Comparison of ENCODE assay signal across 1 cellular context in genomic region chr6:146985111-146985510, GRCh38.
A peak's percentile ranks its signal among the peaks of the same experiment; 100 is the strongest.
TF ChIP-seq lines count a peak whose summit lies in the region.

No MANE protein-coding gene starts in this region.

TF ChIP-seq in K562, 482 proteins besides CTCF, POLR2A, EP300 and RAD21 (continued from another document):
- TF ChIP-seq ZBTB40 (IDR thresholded peaks at IDR 0.05) = peak; percentile 87
- TF ChIP-seq ZBTB40 (CRISPR knock-in tag; IDR thresholded peaks at IDR 0.05) = no peak
- TF ChIP-seq FOXM1 (IDR thresholded peaks at IDR 0.05; ENCODE audit: low read depth) = 0 out of 2 replicates have a peak, but pooled peaks have one; percentile 11
- TF ChIP-seq FOXM1 (CRISPR knock-in tag; IDR thresholded peaks at IDR 0.05; ENCODE audit: low read depth) = no peak
- no peak for TF ChIP-seq BRF2 (IDR thresholded peaks at IDR 0.05; ENCODE audit: borderline replicate concordance, insufficient read depth, insufficient read length)
- TF ChIP-seq ZNF699 (CRISPR knock-in tag; IDR thresholded peaks at IDR 0.05; ENCODE audit: insufficient replicate concordance) = no peak
- 0 out of 2 replicates have a peak, but pooled peaks have one; percentile 54 for TF ChIP-seq LEF1 (IDR thresholded peaks at IDR 0.05)
- TF ChIP-seq GABPA (tag; conservative IDR thresholded peaks at IDR 0.05; ENCODE audit: low read depth) = no peak
- TF ChIP-seq THAP7 (CRISPR knock-in tag; IDR thresholded peaks at IDR 0.05) = no peak
- peak in 1 of 2 experiments; percentile 64; a peak in 2 of 4 replicates for TF ChIP-seq FOXA3 (CRISPR knock-in tag; conservative IDR thresholded peaks at IDR 0.05 in 1 of 2, IDR thresholded peaks at IDR 0.05 in 1 of 2)
- TF ChIP-seq YY1 (IDR thresholded peaks at IDR 0.05; ENCODE audit: borderline replicate concordance in 1 of 3, control insufficient read depth in 1 of 3, extremely low read depth in 1 of 3, insufficient read depth in 3 of 3, insufficient read length in 1 of 3, insufficient replicate concordance in 2 of 3, low read depth in 1 of 3, low read length in 2 of 3) = peak in 1 of 3 experiments; percentile 38
- no peak for TF ChIP-seq PHF20 (IDR thresholded peaks at IDR 0.05; ENCODE audit: partially characterized antibody)
- TF ChIP-seq POLR2AphosphoS5 (IDR thresholded peaks at IDR 0.05; ENCODE audit: control insufficient read depth, insufficient read depth, low read depth, low read length) = no peak
- TF ChIP-seq FOXJ2 (tag; IDR thresholded peaks at IDR 0.05) = 0 out of 2 replicates have a peak, but pooled peaks have one; percentile 46
